ENCODE assay signal across 18 cellular contexts in genomic region chr19:55391702-55392615, GRCh38. TPM values are rescaled to one million over a fixed set of nuclear protein-coding genes. Genes with fewer than 3 reads are reported as not detected.
DNase-seq lines count a peak whose midpoint lies in the region; ATAC-seq, FAIRE-seq and TF ChIP-seq lines count a peak whose summit lies in the region.
"Had no signal": no experiment of that assay in that cellular context is flagged by ENCODE, and none has a peak within 500 bp of the region (broad histone marks: within the 10 kb centered on the region; RNA-seq: fewer than 3 reads in every experiment).

No MANE protein-coding gene starts in this region.

- FAIRE-seq in small intestine (lab: Jason Lieb, UNC) = no peak
- FAIRE-seq in H54 (lab: Jason Lieb, UNC) = no peak

- no peak overlapping the region for H3K4me3 ChIP-seq in fibroblast of villous mesenchyme (ENCODE audit: low read depth, low read length)
- no peak overlapping the region for H3K4me3 ChIP-seq in small intestine (ENCODE audit: low read depth in 1 of 2, low read length in 2 of 2)
- H3K4me3 ChIP-seq: uterus had no signal

- peaks cover 38% of the 10 kb centered on the region for H3K4me1 Mint-ChIP-seq in stimulated activated naive CD8-positive, alpha-beta T cell treated with anti-CD3 and anti-CD28 coated beads, Interleukin-15, Interleukin-2, amounts not matched to agents 100 ng/mL and 50 ng/mL, for 24 hours (ENCODE audit: low read depth)
- peaks cover 36% of the 10 kb centered on the region for H3K4me1 Mint-ChIP-seq in CD14-positive monocyte

- no peak for ATAC-seq in stimulated activated naive CD8-positive, alpha-beta T cell treated with anti-CD3 and anti-CD28 coated beads, Interleukin-15, Interleukin-2, amounts not matched to agents 100 U/mL and 50 U/mL, for 24 hours
- ATAC-seq in SK-N-SH treated with all-trans-retinoic acid at 6 μM for 48 hours = peak; percentile 1; the same call in 2 of the 3 replicates

- DNase-seq in stimulated activated naive CD8-positive, alpha-beta T cell treated with anti-CD3 and anti-CD28 coated beads, Interleukin-15, Interleukin-2, amounts not matched to agents 100 U/mL and 50 U/mL, for 24 hours = no peak
- DNase-seq in fibroblast of villous mesenchyme (ENCODE audit: low read depth) = peak; percentile 67
- no peak for DNase-seq in DMS114 treated with DMSO at 0.1 percent for 48 hours (lab: John Stamatoyannopoulos, UW; ENCODE audit: unreplicated experiment)
- no peak for DNase-seq in small intestine
- DNase-seq in H54 (ENCODE audit: insufficient read length, low spot score) = no peak
- no peak for DNase-seq in CD14-positive monocyte (ENCODE audit: low spot score)
- DNase-seq: activated CD4-positive, alpha-beta T cell treated with anti-CD3 and anti-CD28 coated beads, Interleukin-2, amount 50 U/mL, for 48 hours; activated effector memory CD4-positive, alpha-beta T cell treated with Interleukin-2 at 50 U/mL for 16 hours; DMS79; NCI-H146; NCI-H510A treated with DMSO at 0.1 percent for 48 hours; posterior cingulate gyrus; T-helper 9 cell; uterus had no signal

- peaks cover 6 to 13% of the 10 kb centered on the region in 2 donors for H3K4me1 ChIP-seq in small intestine (ENCODE audit: control insufficient read depth in 2 of 2, insufficient read depth in 1 of 2, low read depth in 1 of 2, low read length in 1 of 2)

- H3K9me3 ChIP-seq in small intestine (ENCODE audit: control insufficient read depth, low read depth) = no peaks in the 10 kb centered on the region
- H3K9me3 ChIP-seq: uterus had no signal

- no peak overlapping the region for H3K27ac ChIP-seq in small intestine (ENCODE audit: low read depth in 1 of 2, low read length in 1 of 2)
- H3K27ac ChIP-seq: uterus had no signal

- no peaks in the 10 kb centered on the region for H3K27me3 ChIP-seq in small intestine (ENCODE audit: control insufficient read depth in 2 of 2, insufficient read depth in 2 of 2, low read length in 2 of 2)
- H3K27me3 ChIP-seq: uterus had no signal

- H3K36me3 Mint-ChIP-seq in stimulated activated naive CD8-positive, alpha-beta T cell treated with anti-CD3 and anti-CD28 coated beads, Interleukin-15, Interleukin-2, amounts not matched to agents 100 ng/mL and 50 ng/mL, for 24 hours (ENCODE audit: low read depth) = peaks cover 32% of the 10 kb centered on the region
- peaks cover 35 to 44% of the 10 kb centered on the region in 2 donors for H3K36me3 Mint-ChIP-seq in CD14-positive monocyte

- no peak overlapping the region for H3K4me3 Mint-ChIP-seq in stimulated activated naive CD8-positive, alpha-beta T cell treated with anti-CD3 and anti-CD28 coated beads, Interleukin-15, Interleukin-2, amounts not matched to agents 100 ng/mL and 50 ng/mL, for 24 hours
- H3K4me3 Mint-ChIP-seq in CD14-positive monocyte = no peak overlapping the region

- TF ChIP-seq POLR2A in H54 (IDR thresholded peaks at IDR 0.05; ENCODE audit: low read depth, low read length) = no peak

- no peaks in the 10 kb centered on the region for H3K9me3 Mint-ChIP-seq in stimulated activated naive CD8-positive, alpha-beta T cell treated with anti-CD3 and anti-CD28 coated beads, Interleukin-15, Interleukin-2, amounts not matched to agents 100 ng/mL and 50 ng/mL, for 24 hours
- H3K9me3 Mint-ChIP-seq in CD14-positive monocyte = no peaks in the 10 kb centered on the region

- H3K27ac Mint-ChIP-seq in stimulated activated naive CD8-positive, alpha-beta T cell treated with anti-CD3 and anti-CD28 coated beads, Interleukin-15, Interleukin-2, amounts not matched to agents 100 ng/mL and 50 ng/mL, for 24 hours = peak overlapping the region; percentile 48
- H3K27ac Mint-ChIP-seq in CD14-positive monocyte = peak overlapping the region in 2 of 7 donors; percentile 32 to 52

- WGBS in small intestine, 3 donors = 80 to 84% (median 82%) methylated on average over 18 of the region's 18 CpGs

- no peaks in the 10 kb centered on the region for H3K27me3 Mint-ChIP-seq in stimulated activated naive CD8-positive, alpha-beta T cell treated with anti-CD3 and anti-CD28 coated beads, Interleukin-15, Interleukin-2, amounts not matched to agents 100 ng/mL and 50 ng/mL, for 24 hours
- peaks cover 0 to 1% (median 0%) of the 10 kb centered on the region in 3 donors for H3K27me3 Mint-ChIP-seq in CD14-positive monocyte (ENCODE audit: low read depth in 3 of 3)

- intact Hi-C loops in CD14-positive monocyte (cut with micrococcal nuclease) = no loop called here

- TF ChIP-seq CTCF in fibroblast of villous mesenchyme (IDR thresholded peaks at IDR 0.05; ENCODE audit: insufficient read depth, low read depth, low read length) (no peak), CD14-positive monocyte (IDR thresholded peaks at IDR 0.05) (no peak)

- H3K36me3 ChIP-seq in small intestine (ENCODE audit: control insufficient read depth in 2 of 2, insufficient read depth in 2 of 2, low read length in 2 of 2) = peaks cover 4 to 20% of the 10 kb centered on the region in 2 donors
- H3K36me3 ChIP-seq: uterus had no signal

TF ChIP-seq in SK-N-SH treated with all-trans-retinoic acid at 6 μM for 48 hours, 23 proteins besides CTCF, POLR2A, EP300 and RAD21:
- no peak for TF ChIP-seq PATZ1 (CRISPR knock-in tag; IDR thresholded peaks at IDR 0.05; ENCODE audit: borderline replicate concordance)
- TF ChIP-seq ZC3H10 (CRISPR knock-in tag; IDR thresholded peaks at IDR 0.05) = no peak
- TF ChIP-seq RARB (CRISPR knock-in tag; IDR thresholded peaks at IDR 0.05) = no peak

RNA-seq across cellular contexts. Expression of gene RPL28, which starts 6.2 kb away (rescaled TPM):
- total RNA-seq in fibroblast of villous mesenchyme = 124 and 164 TPM in 2 replicates
- polyA plus RNA-seq in small intestine (1,000 to 10,000 TPM; 1,338 to 2,360 (median 2,011) TPM), CD14-positive monocyte (100 to 1,000 TPM; 199 to 208 TPM)

RNA-seq across cellular contexts. Expression of gene TMEM238, which starts 7.9 kb away (rescaled TPM):
- total RNA-seq in fibroblast of villous mesenchyme = not detected in 2 replicates
- 1 to 10 TPM in 2 of 3 donors, not detected in 1; 1.6 to 2.2 TPM for polyA plus RNA-seq in small intestine
- not detected for polyA plus RNA-seq in CD14-positive monocyte

RNA-seq across cellular contexts. Expression of gene TMEM190, which starts 15.3 kb away (rescaled TPM):
- not detected in 2 replicates for total RNA-seq in fibroblast of villous mesenchyme
- polyA plus RNA-seq in small intestine = under 1 TPM in 1 of 3 donors, not detected in 2; 0.30 TPM
- not detected for polyA plus RNA-seq in CD14-positive monocyte
- total RNA-seq: cardiac septum, endothelial cell of umbilical vein had no signal
- polyA plus RNA-seq: endothelial cell of umbilical vein had no signal

RNA-seq across cellular contexts. Expression of gene UBE2S, which starts 15.6 kb away (rescaled TPM):
- 108 and 155 TPM in 2 replicates for total RNA-seq in fibroblast of villous mesenchyme
- polyA plus RNA-seq in small intestine (10 to 100 TPM in 1 of 3 donors, 1 to 10 TPM in 2; 7.2 to 30.1 (median 9.5) TPM), CD14-positive monocyte (10 to 100 TPM; 16.1 to 21.9 TPM)

RNA-seq across cellular contexts. Expression of gene IL11, which starts 21.7 kb away (rescaled TPM):
- 3.0 and 5.2 TPM in 2 replicates for total RNA-seq in fibroblast of villous mesenchyme
- under 1 TPM in 1 of 3 donors, not detected in 2; 0.67 TPM for polyA plus RNA-seq in small intestine
- not detected for polyA plus RNA-seq in CD14-positive monocyte
- total RNA-seq: cardiac septum, endothelial cell of umbilical vein had no signal
- polyA plus RNA-seq: endothelial cell of umbilical vein had no signal

Comparison
In these comparisons a context has a peak if more than half of its experiments do, and no peak if none do; other contexts are left out.
1. RNA of gene RPL28, which starts 6.2 kb away (polyA plus RNA-seq): 1,338 to 2,360 TPM in small intestine; 199 to 208 TPM in CD14-positive monocyte; every median in the first group is over 4 times any median in the second.